Comparison of ENCODE assay signal across 8 cellular contexts in genomic region chr1:116878804-116879477, GRCh38. TPM values are rescaled to one million over a fixed set of nuclear protein-coding genes. Genes with fewer than 3 reads are reported as not detected.
A peak's percentile ranks its signal among the peaks of the same experiment; 100 is the strongest.
DNase-seq lines count a peak whose midpoint lies in the region; ATAC-seq and TF ChIP-seq lines count a peak whose summit lies in the region.

No MANE protein-coding gene starts in this region.

- TF ChIP-seq POLR2A in esophagus squamous epithelium (IDR thresholded peaks at IDR 0.05), result no peak

- peaks cover 4% of the 10 kb centered on the region for H3F3A ChIP-seq in neural cell (ENCODE audit: insufficient read depth, low read length, poor library complexity, severe bottlenecking)

- no peak for TF ChIP-seq RAD21 in neural cell (conservative IDR thresholded peaks at IDR 0.05)

- DNase-seq in AG04450 (ENCODE audit: low read depth, low spot score) (no peak), RPMI7951 (ENCODE audit: low read depth) (peak; percentile 30), esophagus squamous epithelium (lab: John Stamatoyannopoulos, UW) (no peak), DMS114 treated with DMSO at 0.1 percent for 48 hours (lab: John Stamatoyannopoulos, UW; ENCODE audit: unreplicated experiment) (no peak), activated gamma-delta T cell (lab: John Stamatoyannopoulos, UW) (no peak)

- intact Hi-C loops in esophagus squamous epithelium (cut with DNase I), result no loop called here

- H3K36me3 ChIP-seq in HUES64 (ENCODE audit: insufficient read depth, low read length) (no peaks in the 10 kb centered on the region), esophagus squamous epithelium (no peaks in the 10 kb centered on the region), neural cell (ENCODE audit: insufficient read depth, low read length) (no peaks in the 10 kb centered on the region)

- 39% methylated on average over 7 of the region's 10 CpGs for WGBS in HUES64
- 32 to 34% methylated on average over 6 to 10 of the region's 10 CpGs for WGBS in esophagus squamous epithelium, 2 donors

- no peak overlapping the region for H3K27ac ChIP-seq in AG04450 (ENCODE audit: low read depth, low read length)
- peak overlapping the region; percentile 53 for H3K27ac ChIP-seq in HUES64 (ENCODE audit: low read depth, low read length)
- peak overlapping the region in 3 of 4 donors; percentile 58 to 66 (median 58) for H3K27ac ChIP-seq in esophagus squamous epithelium
- H3K27ac ChIP-seq in neural cell (ENCODE audit: low read length), result peak overlapping the region; percentile 92

- H3K4me3 ChIP-seq in AG04450 (ENCODE audit: low read depth, low read length), result 0 out of 2 replicates have a peak overlapping the region, but pooled peaks have one; percentile 4
- peak overlapping the region; percentile 26 for H3K4me3 ChIP-seq in HUES64 (ENCODE audit: low read length)
- H3K4me3 ChIP-seq in esophagus squamous epithelium, result peak overlapping the region in 2 of 4 donors; percentile 29 to 56
- H3K4me3 ChIP-seq in neural cell (ENCODE audit: low read length), result peak overlapping the region; percentile 62

- H4K20me1 ChIP-seq in neural cell (ENCODE audit: insufficient read depth), result no peaks in the 10 kb centered on the region

- H3K9ac ChIP-seq in HUES64 (ENCODE audit: low read depth, low read length) (peak overlapping the region; percentile 52), neural cell (ENCODE audit: low read length) (peak overlapping the region; percentile 65)

- H3K4me1 ChIP-seq in HUES64 (ENCODE audit: insufficient read depth, low read length) (peaks cover 29% of the 10 kb centered on the region), esophagus squamous epithelium (peaks cover 9 to 73% (median 56%) of the 10 kb centered on the region in 3 donors)

- POLR2A ChIA-PET in AG04450 (lab: Yijun Ruan, JAX), result no interaction called here

- H3K9me3 ChIP-seq in AG04450 (ENCODE audit: control insufficient read depth, insufficient read depth, low read length) (no peaks in the 10 kb centered on the region; the same call in 1 of the 2 replicates), HUES64 (ENCODE audit: insufficient read depth, low read depth, low read length) (no peaks in the 10 kb centered on the region), esophagus squamous epithelium (no peaks in the 10 kb centered on the region), neural cell (ENCODE audit: low read length) (no peaks in the 10 kb centered on the region)

- CTCF ChIA-PET in AG04450 (lab: Charles Lee), result no interaction called here

- no peak for TF ChIP-seq EP300 in neural cell (conservative IDR thresholded peaks at IDR 0.05; ENCODE audit: poor library complexity, severe bottlenecking)

- H3K4me2 ChIP-seq in neural cell (ENCODE audit: low read length), result peak overlapping the region; percentile 47

- no peaks in the 10 kb centered on the region for H3K9me2 ChIP-seq in neural cell (ENCODE audit: insufficient read depth, low read length)

- H2AFZ ChIP-seq in neural cell (ENCODE audit: low read depth, low read length), result peak overlapping the region; percentile 40

- peak; percentile 52 for ATAC-seq in GM18861 (IDR thresholded peaks at IDR 0.05; ENCODE audit: unreplicated experiment)

- H3K27me3 ChIP-seq in AG04450 (ENCODE audit: control insufficient read depth, insufficient read depth, low read length) (no peaks in the 10 kb centered on the region), HUES64 (ENCODE audit: insufficient read depth, low read length) (no peaks in the 10 kb centered on the region), esophagus squamous epithelium (no peaks in the 10 kb centered on the region), neural cell (ENCODE audit: insufficient read depth, low read depth, low read length) (no peaks in the 10 kb centered on the region)

- H3K79me2 ChIP-seq in neural cell (replicated peaks; ENCODE audit: insufficient read depth, low read length), result no peaks in the 10 kb centered on the region

- TF ChIP-seq CTCF in AG04450 (IDR thresholded peaks at IDR 0.05; ENCODE audit: low read depth, low read length) (no peak), esophagus squamous epithelium (IDR thresholded peaks at IDR 0.05) (no peak), neural cell (IDR thresholded peaks at IDR 0.05; ENCODE audit: poor library complexity, severe bottlenecking) (no peak)

TF ChIP-seq in neural cell, 6 proteins besides CTCF, POLR2A, EP300 and RAD21:
- TF ChIP-seq POLR2AphosphoS5 (IDR thresholded peaks at IDR 0.05), result no peak
- TF ChIP-seq MXI1 (conservative IDR thresholded peaks at IDR 0.05; ENCODE audit: poor library complexity, severe bottlenecking), result no peak
- no peak for TF ChIP-seq EZH2 (IDR thresholded peaks at IDR 0.05; ENCODE audit: borderline replicate concordance, insufficient read depth, low read length, poor library complexity, severe bottlenecking)
- TF ChIP-seq REST (IDR thresholded peaks at IDR 0.05; ENCODE audit: borderline replicate concordance), result no peak
- TF ChIP-seq TAF1 (IDR thresholded peaks at IDR 0.05; ENCODE audit: low read depth), result no peak
- TF ChIP-seq SMC3 (conservative IDR thresholded peaks at IDR 0.05; ENCODE audit: poor library complexity), result no peak

RNA-seq across cellular contexts. Expression of gene PTGFRN, which starts 30.8 kb away (rescaled TPM):
- polyA plus RNA-seq in AG04450 (2011; rRNA removed), result 0.31 and 0.46 TPM in 2 replicates
- 0.28 and 0.43 TPM in 2 replicates for polyA minus RNA-seq in AG04450 (2011; rRNA and poly(A)+ RNA removed)
- 19.0 TPM for polyA plus RNA-seq in HUES64 (2013, experiment 1 of 2)
- 26.6 TPM for polyA plus RNA-seq in HUES64 (2013, experiment 2 of 2)
- 76.1 and 101 TPM in 2 replicates for total RNA-seq in RPMI7951 (2014; rRNA removed; shearing (Covaris generic))
- total RNA-seq in esophagus squamous epithelium, result 10 to 100 TPM; 40.6 to 68.7 (median 56.0) TPM
- 20.1 and 25.0 TPM in 2 replicates for polyA plus RNA-seq in neural cell
- 48.5 and 52.6 TPM in 2 replicates for polyA minus RNA-seq in neural cell
